ENCODE assay signal across 1 cellular context in the genomic region with DNA sequence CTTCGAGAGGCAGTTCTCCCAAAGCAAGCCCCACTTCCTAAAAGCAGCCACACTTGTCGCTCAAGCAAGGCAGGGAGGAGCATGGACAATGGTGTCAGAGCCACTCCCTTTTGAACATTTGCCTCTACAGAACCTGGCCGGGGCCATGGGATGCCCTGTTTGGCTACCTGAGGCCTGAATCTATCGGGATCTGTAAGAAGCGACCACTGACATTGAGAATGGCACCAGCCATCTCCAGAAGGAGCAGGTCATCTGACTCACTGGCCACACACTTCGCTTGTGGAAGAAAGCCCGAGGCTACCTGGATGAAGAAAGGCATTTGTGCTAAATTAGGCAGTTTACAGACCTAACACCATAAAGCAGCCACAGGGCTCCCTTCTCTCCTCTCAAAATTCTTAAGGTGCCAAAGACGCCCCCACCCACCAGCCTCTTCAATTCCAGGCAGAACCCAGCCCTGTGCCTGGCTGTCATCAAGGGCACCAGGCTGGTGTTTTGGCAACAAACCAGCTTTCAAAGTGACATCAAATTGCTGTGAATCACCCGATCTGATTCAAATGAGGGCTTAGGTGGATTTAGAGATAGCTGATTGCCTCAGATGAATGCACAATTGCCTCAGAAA.
A peak's percentile ranks its signal among the peaks of the same experiment; 100 is the strongest.
TF ChIP-seq lines count a peak whose summit lies in the region.

No MANE protein-coding gene starts in this region.

TF ChIP-seq in K562, 482 proteins besides CTCF, POLR2A, EP300 and RAD21 (continued from another document):
- TF ChIP-seq CEBPG (CRISPR knock-in tag; IDR thresholded peaks at IDR 0.05), result no peak
- TF ChIP-seq CEBPG (tag; conservative IDR thresholded peaks at IDR 0.05 in 1 of 2, IDR thresholded peaks at IDR 0.05 in 1 of 2), result 0 out of 4 replicates have a peak, but pooled peaks of 1 of the 2 experiments have one; percentile 23
TF ChIP-seq in K562: peak in this region for 3.
